11 cellular contexts compared by ENCODE assay signal in genomic region chr5:173786296-173787187, GRCh38.
DNase-seq lines count a peak whose midpoint lies in the region; ATAC-seq and TF ChIP-seq lines count a peak whose summit lies in the region.
"Had no signal": no experiment of that assay in that cellular context is flagged by ENCODE, and none has a peak within 500 bp of the region (broad histone marks: within the 10 kb centered on the region; RNA-seq: fewer than 3 reads in every experiment).

No MANE protein-coding gene starts in this region.

- no peak overlapping the region for H3K4me3 Mint-ChIP-seq in brain

- no peaks in the 10 kb centered on the region for H3K36me3 Mint-ChIP-seq in brain

- H3K27me3 ChIP-seq in SJCRH30: no peaks in the 10 kb centered on the region
- H3K27me3 ChIP-seq: brain microvascular endothelial cell had no signal

- H3K27ac Mint-ChIP-seq in brain: peak overlapping the region; percentile 15 to 88 (median 40)

- no peaks in the 10 kb centered on the region for H3K9me3 Mint-ChIP-seq in brain

- H3K9me3 ChIP-seq in SJCRH30 (replicated peaks): no peaks in the 10 kb centered on the region

- peak; percentile 54 for DNase-seq in GM10266 (ENCODE audit: extremely low spot score)
- DNase-seq in DMS79 treated with DMSO at 0.1 percent for 48 hours (lab: John Stamatoyannopoulos, UW): no peak
- DNase-seq in activated CD8-positive, alpha-beta memory T cell treated with anti-CD3 and anti-CD28 coated beads, Interleukin-2, amount 50 U/mL, for 4 hours: no peak
- no peak for DNase-seq in midbrain (lab: John Stamatoyannopoulos, UW)
- DNase-seq in SJCRH30: no peak
- DNase-seq: brain microvascular endothelial cell, IMR-90 had no signal

- peaks cover 27% of the 10 kb centered on the region for H3K4me1 ChIP-seq in SJCRH30

- no peaks in the 10 kb centered on the region for H3K36me3 ChIP-seq in SJCRH30
- H3K36me3 ChIP-seq: brain microvascular endothelial cell had no signal

- ATAC-seq in GM19372 (IDR thresholded peaks at IDR 0.05; ENCODE audit: low read depth, unreplicated experiment) (peak; percentile 60), HG03159 (IDR thresholded peaks at IDR 0.05; ENCODE audit: unreplicated experiment) (peak; percentile 67)

- no peak overlapping the region for H3K27ac ChIP-seq in SJCRH30
- H3K27ac ChIP-seq: brain microvascular endothelial cell, skin epidermis had no signal

- TF ChIP-seq CTCF in GM10266 (IDR thresholded peaks at IDR 0.05; ENCODE audit: control insufficient read depth, insufficient read depth, low read depth, missing control alignments) (peak; percentile 66), brain (conservative IDR thresholded peaks at IDR 0.05) (no peak)

- peaks cover 4% of the 10 kb centered on the region for H3K27me3 Mint-ChIP-seq in brain

- peaks cover 49% of the 10 kb centered on the region for H3K4me1 Mint-ChIP-seq in brain

- no peak overlapping the region for H3K4me3 ChIP-seq in SJCRH30
- H3K4me3 ChIP-seq: skin epidermis had no signal
